In genomic region chr3:196517142-196517808, GRCh38 we compare ENCODE assay signal across 1 cellular context.
TF ChIP-seq lines count a peak whose summit lies in the region.

No MANE protein-coding gene starts in this region.

TF ChIP-seq in HepG2, 621 proteins besides CTCF, POLR2A, EP300 and RAD21:
- no peak for TF ChIP-seq ZBTB7A (CRISPR knock-in tag; IDR thresholded peaks at IDR 0.05)
- no peak for TF ChIP-seq SUZ12 (IDR thresholded peaks at IDR 0.05; ENCODE audit: low read depth, low read length)
- TF ChIP-seq SKIL (CRISPR knock-in tag; IDR thresholded peaks at IDR 0.05; ENCODE audit: borderline replicate concordance) = no peak
- TF ChIP-seq PHF5A (CRISPR knock-in tag; IDR thresholded peaks at IDR 0.05; ENCODE audit: low read depth, unreplicated experiment) = no peak
- no peak for TF ChIP-seq PHF8 (CRISPR knock-in tag; IDR thresholded peaks at IDR 0.05)
- no peak for TF ChIP-seq ZNF484 (CRISPR knock-in tag; IDR thresholded peaks at IDR 0.05; ENCODE audit: borderline replicate concordance, low read depth)
- no peak for TF ChIP-seq ZNF777 (CRISPR knock-in tag; IDR thresholded peaks at IDR 0.05)
- TF ChIP-seq PAWR (CRISPR knock-in tag; IDR thresholded peaks at IDR 0.05; ENCODE audit: borderline replicate concordance) = no peak
- TF ChIP-seq ZBTB49 (CRISPR knock-in tag; IDR thresholded peaks at IDR 0.05; ENCODE audit: borderline replicate concordance) = no peak
- TF ChIP-seq NCOA1 (CRISPR knock-in tag; IDR thresholded peaks at IDR 0.05) = no peak
- no peak for TF ChIP-seq TARDBP (CRISPR knock-in tag; IDR thresholded peaks at IDR 0.05)
- no peak for TF ChIP-seq AGO2 (optimal IDR thresholded peaks at IDR 0.05; ENCODE audit: low read depth, low read length)
- TF ChIP-seq ZFP41 (CRISPR knock-in tag; IDR thresholded peaks at IDR 0.05; ENCODE audit: borderline replicate concordance) = no peak
- no peak for TF ChIP-seq AGO1 (IDR thresholded peaks at IDR 0.05; ENCODE audit: low read depth, low read length, poor library complexity, severe bottlenecking)
- TF ChIP-seq ZNF7 (CRISPR knock-in tag; IDR thresholded peaks at IDR 0.05) = no peak
- TF ChIP-seq RBM39 (IDR thresholded peaks at IDR 0.05; ENCODE audit: low read depth, low read length, poor library complexity, severe bottlenecking) = no peak
- TF ChIP-seq GZF1 (CRISPR knock-in tag; IDR thresholded peaks at IDR 0.05) = no peak
- no peak for TF ChIP-seq PHF21A (CRISPR knock-in tag; IDR thresholded peaks at IDR 0.05)
- TF ChIP-seq RFX5 (IDR thresholded peaks at IDR 0.05; ENCODE audit: low read depth, low read length) = no peak
